In genomic region chr18:56841836-56842235, GRCh38 we compare ENCODE assay signal across 19 cellular contexts.
DNase-seq lines count a peak whose midpoint lies in the region; TF ChIP-seq lines count a peak whose summit lies in the region.
"Had no signal": no experiment of that assay in that cellular context is flagged by ENCODE, and none has a peak within 500 bp of the region (broad histone marks: within the 10 kb centered on the region; RNA-seq: fewer than 3 reads in every experiment).

No MANE protein-coding gene starts in this region.

- in situ Hi-C loops in GM13977 (cut with MboI; ENCODE audit: low pct_unique_long_range_greater_than_20kb, low sequenced_read_pairs, unreplicated experiment): no loop called here

- no peak overlapping the region for H3K4me3 ChIP-seq in fibroblast of villous mesenchyme (ENCODE audit: low read depth, low read length)
- H3K4me3 ChIP-seq: GM23338 had no signal

- DNase-seq in LHCN-M2 (ENCODE audit: low read depth) (peak; percentile 24), amniotic epithelial cell (ENCODE audit: low read depth) (peak; percentile 71), fibroblast of villous mesenchyme (ENCODE audit: low read depth) (peak; percentile 7), GM10248 (ENCODE audit: extremely low spot score) (no peak), caudate nucleus (lab: John Stamatoyannopoulos, UW) (no peak), GM13977 (ENCODE audit: low spot score) (no peak)
- DNase-seq: ACHN; BE2C; C1 segment of cervical spinal cord; CD4-positive, CD25-positive, alpha-beta regulatory T cell; CD8-positive, alpha-beta memory T cell; COR-L47; DMS 273 treated with DMSO at 0.1 percent for 48 hours; DMS53; DND-41; EL; HFFc6 had no signal

- CTCF ChIA-PET in GM10248 (lab: Yijun Ruan, JAX): no interaction called here

- no peak overlapping the region for H3K27ac ChIP-seq in caudate nucleus (ENCODE audit: low read depth, low read length)
- H3K27ac ChIP-seq: HL-60 had no signal

- POLR2A ChIA-PET in GM10248 (lab: Yijun Ruan, JAX): no interaction called here

- no peak for TF ChIP-seq CTCF in fibroblast of villous mesenchyme (IDR thresholded peaks at IDR 0.05; ENCODE audit: insufficient read depth, low read depth, low read length)
- TF ChIP-seq CTCF in GM10248 (IDR thresholded peaks at IDR 0.05; ENCODE audit: control extremely low read depth, extremely low read depth, low read depth, missing control alignments): no peak
- no peak for TF ChIP-seq CTCF in GM13977 (IDR thresholded peaks at IDR 0.05; ENCODE audit: extremely low read depth, insufficient read depth, missing control alignments)

Comparison
In these comparisons a context has a peak if more than half of its experiments do, and no peak if none do; other contexts are left out.
1. DNase-seq: peak in LHCN-M2 (single experiment), amniotic epithelial cell (single experiment) and fibroblast of villous mesenchyme (single experiment); none in GM10248 (single experiment), caudate nucleus (0 of 61) and GM13977 (single experiment).